1 cellular context compared by ENCODE assay signal in genomic region chr4:80161413-80162058, GRCh38.
TF ChIP-seq lines count a peak whose summit lies in the region.

No MANE protein-coding gene starts in this region.

TF ChIP-seq in K562, 482 proteins besides CTCF, POLR2A, EP300 and RAD21 (continued from another document and continues in another):
- no peak for TF ChIP-seq E4F1 (CRISPR knock-in tag; IDR thresholded peaks at IDR 0.05; ENCODE audit: borderline replicate concordance)
- no peak for TF ChIP-seq PKNOX1 (IDR thresholded peaks at IDR 0.05)
- TF ChIP-seq HNRNPLL (IDR thresholded peaks at IDR 0.05; ENCODE audit: low read depth, low read length, poor library complexity, severe bottlenecking): peak; percentile 32
- peak; percentile 54 for TF ChIP-seq GABPA (tag; conservative IDR thresholded peaks at IDR 0.05; ENCODE audit: low read depth)
- peak in 1 of 2 experiments; percentile 48; a peak in 1 of 4 replicates for TF ChIP-seq TRIM24 (IDR thresholded peaks at IDR 0.05)
- TF ChIP-seq ZNF584 (CRISPR knock-in tag; IDR thresholded peaks at IDR 0.05; ENCODE audit: low read depth): no peak
- peak; percentile 70 for TF ChIP-seq CBFA2T2 (conservative IDR thresholded peaks at IDR 0.05)
- no peak for TF ChIP-seq ZNF318 (IDR thresholded peaks at IDR 0.05; ENCODE audit: borderline replicate concordance in 1 of 2, low read depth in 1 of 2)
- TF ChIP-seq NFE2 (IDR thresholded peaks at IDR 0.05; ENCODE audit: low read depth): 0 out of 2 replicates have a peak, but pooled peaks have one; percentile 39
- TF ChIP-seq NCOR1 (IDR thresholded peaks at IDR 0.05): peak; percentile 67
- no peak for TF ChIP-seq MLLT1 (IDR thresholded peaks at IDR 0.05)
- 0 out of 2 replicates have a peak, but pooled peaks have one; percentile 8 for TF ChIP-seq CREB1 (IDR thresholded peaks at IDR 0.05)
- no peak for TF ChIP-seq CREB1 (CRISPR knock-in tag; IDR thresholded peaks at IDR 0.05)
- no peak for TF ChIP-seq SMARCB1 (IDR thresholded peaks at IDR 0.05; ENCODE audit: insufficient read length, low read depth)
- TF ChIP-seq TAF15 (IDR thresholded peaks at IDR 0.05; ENCODE audit: low read depth, low read length): no peak
- no peak for TF ChIP-seq IRF9 (tag; IDR thresholded peaks at IDR 0.05)
- TF ChIP-seq ETS1 (conservative IDR thresholded peaks at IDR 0.05; ENCODE audit: control insufficient read depth, low read depth, low read length): 0 out of 2 replicates have a peak, but pooled peaks have one; percentile 15
- TF ChIP-seq JUND (IDR thresholded peaks at IDR 0.05; ENCODE audit: borderline replicate concordance, low read depth, low read length): no peak
- TF ChIP-seq JUND (tag; IDR thresholded peaks at IDR 0.05; ENCODE audit: borderline replicate concordance, low read depth, low read length): peak; percentile 30; the same call in 1 of the 3 replicates
- no peak for TF ChIP-seq NCOA2 (IDR thresholded peaks at IDR 0.05; ENCODE audit: partially characterized antibody in 2 of 2)
- TF ChIP-seq ZNF175 (CRISPR knock-in tag; IDR thresholded peaks at IDR 0.05; ENCODE audit: low read depth): 0 out of 2 replicates have a peak, but pooled peaks have one; percentile 29
- no peak for TF ChIP-seq UBTF (IDR thresholded peaks at IDR 0.05; ENCODE audit: borderline replicate concordance in 1 of 2, low read depth in 2 of 2, low read length in 2 of 2)
- TF ChIP-seq ZBTB9 (CRISPR knock-in tag; IDR thresholded peaks at IDR 0.05): 0 out of 2 replicates have a peak, but pooled peaks have one; percentile 53
- 0 out of 2 replicates have a peak, but pooled peaks have one; percentile 34 for TF ChIP-seq CBX5 (IDR thresholded peaks at IDR 0.05; ENCODE audit: borderline replicate concordance, low read depth)
- TF ChIP-seq STAT5A (IDR thresholded peaks at IDR 0.05; ENCODE audit: borderline replicate concordance, low read length): peak; percentile 55; the same call in 1 of the 2 replicates
- TF ChIP-seq TAL1 (IDR thresholded peaks at IDR 0.05): peak; percentile 64; the same call in 1 of the 2 replicates
- TF ChIP-seq CBFB (CRISPR knock-in tag; IDR thresholded peaks at IDR 0.05): 0 out of 2 replicates have a peak, but pooled peaks have one; percentile 74
- peak in 1 of 3 experiments; percentile 74 for TF ChIP-seq YY1 (IDR thresholded peaks at IDR 0.05; ENCODE audit: borderline replicate concordance in 1 of 3, control insufficient read depth in 1 of 3, extremely low read depth in 1 of 3, insufficient read depth in 3 of 3, insufficient read length in 1 of 3, insufficient replicate concordance in 2 of 3, low read depth in 1 of 3, low read length in 2 of 3)
- peak; percentile 80 for TF ChIP-seq ARID1B (IDR thresholded peaks at IDR 0.05)
- peak; percentile 58; the same call in 1 of the 2 replicates for TF ChIP-seq ZBTB2 (IDR thresholded peaks at IDR 0.05)
- TF ChIP-seq MBD2 (IDR thresholded peaks at IDR 0.05; ENCODE audit: borderline replicate concordance, low read depth): 0 out of 2 replicates have a peak, but pooled peaks have one; percentile 24
- no peak for TF ChIP-seq MTA1 (IDR thresholded peaks at IDR 0.05; ENCODE audit: borderline replicate concordance)
- TF ChIP-seq HLTF (IDR thresholded peaks at IDR 0.05): no peak
- TF ChIP-seq ZNF699 (CRISPR knock-in tag; IDR thresholded peaks at IDR 0.05; ENCODE audit: insufficient replicate concordance): no peak
- peak; percentile 64 for TF ChIP-seq C11orf30 (IDR thresholded peaks at IDR 0.05; ENCODE audit: low read depth)
